Comparison of ENCODE assay signal across 21 cellular contexts in genomic region chr9:134289241-134289875, GRCh38.
"Had no signal": no experiment of that assay in that cellular context is flagged by ENCODE, and none has a peak within 500 bp of the region (broad histone marks: within the 10 kb centered on the region; RNA-seq: fewer than 3 reads in every experiment).

No MANE protein-coding gene starts in this region.

- H3K4me1 Mint-ChIP-seq: activated naive CD8-positive, alpha-beta T cell treated with anti-CD3 and anti-CD28 coated beads for 36 hours had no signal

- H3K4me1 ChIP-seq: parathyroid adenoma had no signal

- H2AFZ ChIP-seq: parathyroid adenoma had no signal

- H3K4me3 ChIP-seq: thyroid gland, upper lobe of right lung had no signal

- H3K79me2 ChIP-seq: parathyroid adenoma had no signal

- H3K27ac Mint-ChIP-seq: activated B cell treated with CpG ODN at 0.5 μM for 24 hours; activated naive CD8-positive, alpha-beta T cell treated with anti-CD3 and anti-CD28 coated beads for 36 hours; natural killer cell treated with Interleukin-12 subunit alpha and Interleukin-12 subunit beta and Interleukin-15 and Interleukin-18, amount 100 ng/mL, for 72 hours; T-helper 17 cell had no signal

- H3K36me3 Mint-ChIP-seq: activated naive CD8-positive, alpha-beta T cell treated with anti-CD3 and anti-CD28 coated beads for 36 hours; natural killer cell treated with Interleukin-12 subunit alpha and Interleukin-12 subunit beta and Interleukin-15 and Interleukin-18, amount 100 ng/mL, for 72 hours had no signal

- H3K27ac ChIP-seq: epithelial cell of prostate, neutrophil, parathyroid adenoma, thyroid gland, upper lobe of right lung had no signal

- DNase-seq: activated B cell treated with CpG ODN at 0.5 μM for 24 hours; activated CD4-positive, alpha-beta T cell treated with anti-CD3 and anti-CD28 coated beads for 4 hours; activated CD4-positive, alpha-beta T cell treated with anti-CD3 and anti-CD28 coated beads, Interleukin-2, amount 50 U/mL, for 48 hours; activated CD8-positive, alpha-beta memory T cell treated with anti-CD3 and anti-CD28 coated beads, Interleukin-2, amount 50 U/mL, for 48 hours; activated naive CD4-positive, alpha-beta T cell treated with Interleukin-2 at 50 U/mL for 16 hours; activated naive CD8-positive, alpha-beta T cell treated with anti-CD3 and anti-CD28 coated beads for 36 hours; activated T-cell treated with anti-CD3 and anti-CD28 coated beads, Interleukin-2, amount 50 U/mL, for 4 hours; cerebellar nuclear complex; mammary epithelial cell; midbrain; stimulated activated CD4-positive, alpha-beta T cell treated with anti-CD3 and anti-CD28 coated beads, Interleukin-4, amount 100 ng/mL, for 1 hour; stimulated activated naive CD4-positive, alpha-beta T cell; SW 1271; T-helper 17 cell; thyroid gland had no signal

- H3K9ac ChIP-seq: parathyroid adenoma had no signal

- H3K27me3 ChIP-seq: thyroid gland, upper lobe of right lung had no signal

- ATAC-seq: activated T-cell treated with anti-CD3 and anti-CD28 coated beads, Interleukin-2, amount 50 U/mL, for 4 hours; left lobe of liver; natural killer cell treated with Interleukin-12 subunit alpha and Interleukin-12 subunit beta and Interleukin-15 and Interleukin-18, amount 100 ng/mL, for 72 hours; T-helper 17 cell; upper lobe of right lung had no signal

- H3K4me3 Mint-ChIP-seq: activated B cell treated with CpG ODN at 0.5 μM for 24 hours; activated naive CD8-positive, alpha-beta T cell treated with anti-CD3 and anti-CD28 coated beads for 36 hours; activated T-cell treated with anti-CD3 and anti-CD28 coated beads, Interleukin-2, amount 50 U/mL, for 4 hours; natural killer cell treated with Interleukin-12 subunit alpha and Interleukin-12 subunit beta and Interleukin-15 and Interleukin-18, amount 100 ng/mL, for 72 hours; T-helper 17 cell had no signal

- H3K9me3 ChIP-seq: neutrophil, thyroid gland, upper lobe of right lung had no signal

- H3K36me3 ChIP-seq: neutrophil, thyroid gland, upper lobe of right lung had no signal

- H3K9me3 Mint-ChIP-seq: activated B cell treated with CpG ODN at 0.5 μM for 24 hours; activated naive CD8-positive, alpha-beta T cell treated with anti-CD3 and anti-CD28 coated beads for 36 hours; activated T-cell treated with anti-CD3 and anti-CD28 coated beads, Interleukin-2, amount 50 U/mL, for 4 hours; natural killer cell treated with Interleukin-12 subunit alpha and Interleukin-12 subunit beta and Interleukin-15 and Interleukin-18, amount 100 ng/mL, for 72 hours had no signal

- H3K27me3 Mint-ChIP-seq: activated naive CD8-positive, alpha-beta T cell treated with anti-CD3 and anti-CD28 coated beads for 36 hours had no signal
